Comparison of ENCODE assay signal across 21 cellular contexts in genomic region chr3:15623535-15624450, GRCh38. TPM values are rescaled to one million over a fixed set of nuclear protein-coding genes. Genes with fewer than 3 reads are reported as not detected.
DNase-seq lines count a peak whose midpoint lies in the region; ATAC-seq and TF ChIP-seq lines count a peak whose summit lies in the region.
"Had no signal": no experiment of that assay in that cellular context is flagged by ENCODE, and none has a peak within 500 bp of the region (broad histone marks: within the 10 kb centered on the region; RNA-seq: fewer than 3 reads in every experiment).

No MANE protein-coding gene starts in this region.

- intact Hi-C loops in activated naive CD4-positive, alpha-beta T cell treated with anti-CD3 and anti-CD28 coated beads for 36 hours (cut with micrococcal nuclease): loop anchor here (1.0 kb wide), 1 partner anchor 22 kb away; the partner anchor contains the start of genes BTD and HACL1
- intact Hi-C loops in activated T-helper 2 cell treated with anti-CD3 and anti-CD28 coated beads, Interferon-gamma antibody, Interleukin-2, Interleukin-4, amounts not matched to agents 10 μg/mL and 5 μg/mL and 100 μg/mL, durations not matched to agents 14 hours and 24 hours and 36 hours (cut with micrococcal nuclease): no loop called here

- no peak for TF ChIP-seq CTCF in fibroblast of the aortic adventitia (IDR thresholded peaks at IDR 0.05; ENCODE audit: insufficient read depth, low read length)

- ATAC-seq in HG03460 (IDR thresholded peaks at IDR 0.05; ENCODE audit: unreplicated experiment): no peak
- ATAC-seq: left lung had no signal

- H3K4me3 Mint-ChIP-seq in activated naive CD4-positive, alpha-beta T cell treated with anti-CD3 and anti-CD28 coated beads for 36 hours: peak overlapping the region; percentile 75
- no peak overlapping the region for H3K4me3 Mint-ChIP-seq in activated T-helper 2 cell treated with anti-CD3 and anti-CD28 coated beads, Interferon-gamma antibody, Interleukin-2, Interleukin-4, amounts not matched to agents 10 μg/mL and 5 μg/mL and 100 μg/mL, durations not matched to agents 14 hours and 24 hours and 36 hours (ENCODE audit: low read depth)
- H3K4me3 Mint-ChIP-seq: neural crest cell had no signal

- CTCF ChIA-PET in activated naive CD4-positive, alpha-beta T cell treated with anti-CD3 and anti-CD28 coated beads for 36 hours (lab: Charles Lee): interaction anchor here (0.6 to 1.0 kb wide), 2 partner anchors 90 to 189 kb away, joined by 3 to 4 read pairs; no protein-coding TSS in a partner anchor

- H3K4me1 Mint-ChIP-seq in activated naive CD4-positive, alpha-beta T cell treated with anti-CD3 and anti-CD28 coated beads for 36 hours (ENCODE audit: low read depth): peaks cover 35% of the 10 kb centered on the region
- peaks cover 31% of the 10 kb centered on the region for H3K4me1 Mint-ChIP-seq in activated T-helper 2 cell treated with anti-CD3 and anti-CD28 coated beads, Interferon-gamma antibody, Interleukin-2, Interleukin-4, amounts not matched to agents 10 μg/mL and 5 μg/mL and 100 μg/mL, durations not matched to agents 14 hours and 24 hours and 36 hours (ENCODE audit: low read depth)
- H3K4me1 Mint-ChIP-seq: neural crest cell had no signal

- peaks cover 29% of the 10 kb centered on the region for H3K9me3 Mint-ChIP-seq in activated naive CD4-positive, alpha-beta T cell treated with anti-CD3 and anti-CD28 coated beads for 36 hours
- peaks cover 53% of the 10 kb centered on the region for H3K9me3 Mint-ChIP-seq in activated T-helper 2 cell treated with anti-CD3 and anti-CD28 coated beads, Interferon-gamma antibody, Interleukin-2, Interleukin-4, amounts not matched to agents 10 μg/mL and 5 μg/mL and 100 μg/mL, durations not matched to agents 14 hours and 24 hours and 36 hours

- no peak overlapping the region for H3K4me3 ChIP-seq in fibroblast of the aortic adventitia (ENCODE audit: low read depth, low read length)
- H3K4me3 ChIP-seq: left lung, PC-9, prostate gland had no signal

- peak overlapping the region; percentile 94 for H3K27ac Mint-ChIP-seq in activated naive CD4-positive, alpha-beta T cell treated with anti-CD3 and anti-CD28 coated beads for 36 hours
- H3K27ac Mint-ChIP-seq in activated T-helper 2 cell treated with anti-CD3 and anti-CD28 coated beads, Interferon-gamma antibody, Interleukin-2, Interleukin-4, amounts not matched to agents 10 μg/mL and 5 μg/mL and 100 μg/mL, durations not matched to agents 14 hours and 24 hours and 36 hours: peak overlapping the region; percentile 91

- no peaks in the 10 kb centered on the region for H3K27me3 Mint-ChIP-seq in activated naive CD4-positive, alpha-beta T cell treated with anti-CD3 and anti-CD28 coated beads for 36 hours (ENCODE audit: low read depth)
- no peaks in the 10 kb centered on the region for H3K27me3 Mint-ChIP-seq in activated T-helper 2 cell treated with anti-CD3 and anti-CD28 coated beads, Interferon-gamma antibody, Interleukin-2, Interleukin-4, amounts not matched to agents 10 μg/mL and 5 μg/mL and 100 μg/mL, durations not matched to agents 14 hours and 24 hours and 36 hours (ENCODE audit: low read depth)

- peak; percentile 40 for DNase-seq in activated naive CD4-positive, alpha-beta T cell treated with anti-CD3 and anti-CD28 coated beads for 36 hours
- no peak for DNase-seq in activated naive CD4-positive, alpha-beta T cell treated with anti-CD3 and anti-CD28 coated beads, Interleukin-2, amount 50 U/mL, for 16 hours
- DNase-seq in activated T-helper 2 cell treated with anti-CD3 and anti-CD28 coated beads, Interferon-gamma antibody, Interleukin-2, Interleukin-4, amounts not matched to agents 10 μg/mL and 5 μg/mL and 100 μg/mL, durations not matched to agents 14 hours and 24 hours and 36 hours (ENCODE audit: low spot score): no peak
- DNase-seq in fibroblast of the aortic adventitia (ENCODE audit: low read depth): peak; percentile 29
- DNase-seq in nucleus accumbens (lab: John Stamatoyannopoulos, UW): no peak
- DNase-seq in NCI-H1417 (lab: John Stamatoyannopoulos, UW): no peak
- no peak for DNase-seq in NCI-H1694 treated with DMSO at 0.1 percent for 48 hours (lab: John Stamatoyannopoulos, UW)
- DNase-seq: brain microvascular endothelial cell, cortex of kidney, DMS79, head of caudate nucleus, KG1, left lung, midbrain, NCI-H187, NCI-H345, PC-9, SIG-M5 had no signal

- H3K36me3 Mint-ChIP-seq in activated naive CD4-positive, alpha-beta T cell treated with anti-CD3 and anti-CD28 coated beads for 36 hours (ENCODE audit: low read depth): peaks cover 24% of the 10 kb centered on the region
- H3K36me3 Mint-ChIP-seq in activated T-helper 2 cell treated with anti-CD3 and anti-CD28 coated beads, Interferon-gamma antibody, Interleukin-2, Interleukin-4, amounts not matched to agents 10 μg/mL and 5 μg/mL and 100 μg/mL, durations not matched to agents 14 hours and 24 hours and 36 hours (ENCODE audit: low read depth): peaks cover 58% of the 10 kb centered on the region

RNA-seq across cellular contexts. Expression of gene BTD, which starts 22.2 kb away (rescaled TPM):
- total RNA-seq in activated naive CD4-positive, alpha-beta T cell treated with anti-CD3 and anti-CD28 coated beads for 36 hours: 1 to 10 TPM; 8.7 to 9.7 TPM
- total RNA-seq in activated T-helper 2 cell treated with anti-CD3 and anti-CD28 coated beads, Interferon-gamma antibody, Interleukin-2, Interleukin-4, amounts not matched to agents 10 μg/mL and 5 μg/mL and 100 μg/mL, durations not matched to agents 14 hours and 24 hours and 36 hours: 3.9 and 4.8 TPM in 2 replicates
- total RNA-seq in fibroblast of the aortic adventitia (ENCODE audit: low replicate concordance): 19.7 and 38.8 TPM in 2 replicates

RNA-seq across cellular contexts. Expression of gene HACL1, which starts 22.4 kb away (rescaled TPM):
- 10 to 100 TPM; 25.3 to 26.5 TPM for total RNA-seq in activated naive CD4-positive, alpha-beta T cell treated with anti-CD3 and anti-CD28 coated beads for 36 hours
- total RNA-seq in activated T-helper 2 cell treated with anti-CD3 and anti-CD28 coated beads, Interferon-gamma antibody, Interleukin-2, Interleukin-4, amounts not matched to agents 10 μg/mL and 5 μg/mL and 100 μg/mL, durations not matched to agents 14 hours and 24 hours and 36 hours: 22.8 TPM in 2 replicates
- total RNA-seq in fibroblast of the aortic adventitia (ENCODE audit: low replicate concordance): 32.4 and 48.9 TPM in 2 replicates

Comparison
In these comparisons a context has a peak if more than half of its experiments do, and no peak if none do; other contexts are left out.
1. DNase-seq: peak in activated naive CD4-positive, alpha-beta T cell treated with anti-CD3 and anti-CD28 coated beads for 36 hours (single experiment) and fibroblast of the aortic adventitia (single experiment); none in activated naive CD4-positive, alpha-beta T cell treated with anti-CD3 and anti-CD28 coated beads, Interleukin-2, amount 50 U/mL, for 16 hours (single experiment), activated T-helper 2 cell treated with anti-CD3 and anti-CD28 coated beads, Interferon-gamma antibody, Interleukin-2, Interleukin-4, amounts not matched to agents 10 μg/mL and 5 μg/mL and 100 μg/mL, durations not matched to agents 14 hours and 24 hours and 36 hours (single experiment), nucleus accumbens (0 of 56), NCI-H1417 (0 of 3) and NCI-H1694 treated with DMSO at 0.1 percent for 48 hours (single experiment).